ENCODE assay signal across 1 cellular context in the genomic region with DNA sequence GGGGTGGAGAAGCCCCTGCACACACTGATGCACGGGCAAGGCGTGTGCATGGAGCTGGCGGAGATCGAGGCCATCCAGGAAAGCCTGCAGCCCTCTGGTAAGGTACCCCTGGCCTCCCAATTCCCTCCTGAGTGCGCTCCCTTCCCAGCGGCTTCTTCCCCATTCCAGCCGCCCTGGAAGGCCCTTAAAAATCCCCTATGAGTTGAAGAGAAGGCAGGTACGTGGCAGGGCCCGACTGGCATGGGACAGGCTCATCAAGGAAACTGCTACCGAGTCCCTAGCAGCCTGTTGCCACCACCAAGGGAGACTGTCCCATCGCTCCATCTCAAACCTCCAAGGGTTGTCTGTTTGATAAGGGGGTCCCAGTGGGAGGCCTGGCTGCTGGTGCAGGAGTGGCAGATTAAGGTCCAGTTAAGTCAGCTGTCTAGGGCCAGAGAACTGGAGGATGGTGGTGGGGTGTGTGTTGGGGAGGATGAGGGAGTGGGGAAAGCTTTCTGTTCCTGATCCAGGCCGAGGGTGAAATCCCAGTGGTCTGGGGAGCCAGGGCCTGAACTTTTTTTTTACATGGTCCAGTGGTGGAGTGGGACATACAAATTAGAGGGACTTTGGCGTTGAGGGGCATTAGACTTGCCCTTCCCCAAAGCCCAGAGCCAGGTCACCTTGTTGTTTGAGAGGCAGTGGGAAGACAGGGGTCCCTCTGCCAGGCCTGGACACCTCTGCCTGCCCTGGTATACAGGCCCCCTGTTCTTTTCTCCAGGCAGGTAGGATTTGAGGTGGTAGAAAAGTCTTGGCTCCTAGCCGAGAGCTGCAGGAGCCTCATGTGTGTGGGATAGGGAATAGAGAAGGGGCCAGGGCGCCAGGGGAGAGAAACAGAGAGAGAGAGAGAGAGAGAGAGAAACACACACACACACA.
TF ChIP-seq lines count a peak whose summit lies in the region.

No MANE protein-coding gene starts in this region.

TF ChIP-seq in HepG2, 621 proteins besides CTCF, POLR2A, EP300 and RAD21 (continued from another document and continues in another):
- TF ChIP-seq, protein P1, sequence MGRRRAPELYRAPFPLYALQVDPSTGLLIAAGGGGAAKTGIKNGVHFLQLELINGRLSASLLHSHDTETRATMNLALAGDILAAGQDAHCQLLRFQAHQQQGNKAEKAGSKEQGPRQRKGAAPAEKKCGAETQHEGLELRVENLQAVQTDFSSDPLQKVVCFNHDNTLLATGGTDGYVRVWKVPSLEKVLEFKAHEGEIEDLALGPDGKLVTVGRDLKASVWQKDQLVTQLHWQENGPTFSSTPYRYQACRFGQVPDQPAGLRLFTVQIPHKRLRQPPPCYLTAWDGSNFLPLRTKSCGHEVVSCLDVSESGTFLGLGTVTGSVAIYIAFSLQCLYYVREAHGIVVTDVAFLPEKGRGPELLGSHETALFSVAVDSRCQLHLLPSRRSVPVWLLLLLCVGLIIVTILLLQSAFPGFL (CRISPR knock-in tag; IDR thresholded peaks at IDR 0.05), result no peak; the same call in 1 of the 2 replicates
- TF ChIP-seq, protein P2, sequence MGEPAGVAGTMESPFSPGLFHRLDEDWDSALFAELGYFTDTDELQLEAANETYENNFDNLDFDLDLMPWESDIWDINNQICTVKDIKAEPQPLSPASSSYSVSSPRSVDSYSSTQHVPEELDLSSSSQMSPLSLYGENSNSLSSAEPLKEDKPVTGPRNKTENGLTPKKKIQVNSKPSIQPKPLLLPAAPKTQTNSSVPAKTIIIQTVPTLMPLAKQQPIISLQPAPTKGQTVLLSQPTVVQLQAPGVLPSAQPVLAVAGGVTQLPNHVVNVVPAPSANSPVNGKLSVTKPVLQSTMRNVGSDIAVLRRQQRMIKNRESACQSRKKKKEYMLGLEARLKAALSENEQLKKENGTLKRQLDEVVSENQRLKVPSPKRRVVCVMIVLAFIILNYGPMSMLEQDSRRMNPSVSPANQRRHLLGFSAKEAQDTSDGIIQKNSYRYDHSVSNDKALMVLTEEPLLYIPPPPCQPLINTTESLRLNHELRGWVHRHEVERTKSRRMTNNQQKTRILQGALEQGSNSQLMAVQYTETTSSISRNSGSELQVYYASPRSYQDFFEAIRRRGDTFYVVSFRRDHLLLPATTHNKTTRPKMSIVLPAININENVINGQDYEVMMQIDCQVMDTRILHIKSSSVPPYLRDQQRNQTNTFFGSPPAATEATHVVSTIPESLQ (CRISPR knock-in tag; conservative IDR thresholded peaks at IDR 0.05), result no peak
- TF ChIP-seq ZNF570 (CRISPR knock-in tag; IDR thresholded peaks at IDR 0.05; ENCODE audit: borderline replicate concordance) (no peak), SMAD3 (CRISPR knock-in tag; IDR thresholded peaks at IDR 0.05) (no peak), SP1 (IDR thresholded peaks at IDR 0.05) (no peak), SP1 (CRISPR knock-in tag; IDR thresholded peaks at IDR 0.05) (no peak), SRSF9 (IDR thresholded peaks at IDR 0.05; ENCODE audit: borderline replicate concordance, insufficient read depth, low read depth, low read length, poor library complexity, severe bottlenecking) (no peak), KMT2A (CRISPR knock-in tag; IDR thresholded peaks at IDR 0.05) (no peak), IRF2 (CRISPR knock-in tag; IDR thresholded peaks at IDR 0.05) (no peak), ZNF274 (CRISPR knock-in tag; IDR thresholded peaks at IDR 0.05) (no peak), ZNF20 (CRISPR knock-in tag; IDR thresholded peaks at IDR 0.05) (no peak), GZF1 (CRISPR knock-in tag; IDR thresholded peaks at IDR 0.05) (no peak), TBL1XR1 (IDR thresholded peaks at IDR 0.05; ENCODE audit: borderline replicate concordance, low read length, partially characterized antibody) (no peak), NFIC (IDR thresholded peaks at IDR 0.05; ENCODE audit: low read length) (no peak), CEBPB (IDR thresholded peaks at IDR 0.05; ENCODE audit: borderline replicate concordance, low read depth, low read length) (no peak), ZNF432 (CRISPR knock-in tag; IDR thresholded peaks at IDR 0.05; ENCODE audit: borderline replicate concordance) (no peak), FOSL2 (CRISPR knock-in tag; IDR thresholded peaks at IDR 0.05) (peak; percentile 1; the same call in 1 of the 2 replicates), ARNTL (CRISPR knock-in tag; IDR thresholded peaks at IDR 0.05) (no peak), ZNF850 (CRISPR knock-in tag; conservative IDR thresholded peaks at IDR 0.05) (no peak), RORA (CRISPR knock-in tag; IDR thresholded peaks at IDR 0.05) (no peak), ZNF83 (CRISPR knock-in tag; IDR thresholded peaks at IDR 0.05; ENCODE audit: borderline replicate concordance) (peak; percentile 65; the same call in 1 of the 2 replicates), PCBP1 (IDR thresholded peaks at IDR 0.05; ENCODE audit: borderline replicate concordance, low read depth, low read length) (no peak), KLF9 (CRISPR knock-in tag; IDR thresholded peaks at IDR 0.05; ENCODE audit: low read depth) (no peak)
- TF ChIP-seq, protein P3, sequence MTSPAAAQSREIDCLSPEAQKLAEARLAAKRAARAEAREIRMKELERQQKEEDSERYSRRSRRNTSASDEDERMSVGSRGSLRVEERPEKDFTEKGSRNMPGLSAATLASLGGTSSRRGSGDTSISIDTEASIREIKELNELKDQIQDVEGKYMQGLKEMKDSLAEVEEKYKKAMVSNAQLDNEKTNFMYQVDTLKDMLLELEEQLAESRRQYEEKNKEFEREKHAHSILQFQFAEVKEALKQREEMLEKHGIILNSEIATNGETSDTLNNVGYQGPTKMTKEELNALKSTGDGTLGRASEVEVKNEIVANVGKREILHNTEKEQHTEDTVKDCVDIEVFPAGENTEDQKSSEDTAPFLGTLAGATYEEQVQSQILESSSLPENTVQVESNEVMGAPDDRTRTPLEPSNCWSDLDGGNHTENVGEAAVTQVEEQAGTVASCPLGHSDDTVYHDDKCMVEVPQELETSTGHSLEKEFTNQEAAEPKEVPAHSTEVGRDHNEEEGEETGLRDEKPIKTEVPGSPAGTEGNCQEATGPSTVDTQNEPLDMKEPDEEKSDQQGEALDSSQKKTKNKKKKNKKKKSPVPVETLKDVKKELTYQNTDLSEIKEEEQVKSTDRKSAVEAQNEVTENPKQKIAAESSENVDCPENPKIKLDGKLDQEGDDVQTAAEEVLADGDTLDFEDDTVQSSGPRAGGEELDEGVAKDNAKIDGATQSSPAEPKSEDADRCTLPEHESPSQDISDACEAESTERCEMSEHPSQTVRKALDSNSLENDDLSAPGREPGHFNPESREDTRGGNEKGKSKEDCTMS (CRISPR knock-in tag; conservative IDR thresholded peaks at IDR 0.05), result no peak
- TF ChIP-seq, protein P4, sequence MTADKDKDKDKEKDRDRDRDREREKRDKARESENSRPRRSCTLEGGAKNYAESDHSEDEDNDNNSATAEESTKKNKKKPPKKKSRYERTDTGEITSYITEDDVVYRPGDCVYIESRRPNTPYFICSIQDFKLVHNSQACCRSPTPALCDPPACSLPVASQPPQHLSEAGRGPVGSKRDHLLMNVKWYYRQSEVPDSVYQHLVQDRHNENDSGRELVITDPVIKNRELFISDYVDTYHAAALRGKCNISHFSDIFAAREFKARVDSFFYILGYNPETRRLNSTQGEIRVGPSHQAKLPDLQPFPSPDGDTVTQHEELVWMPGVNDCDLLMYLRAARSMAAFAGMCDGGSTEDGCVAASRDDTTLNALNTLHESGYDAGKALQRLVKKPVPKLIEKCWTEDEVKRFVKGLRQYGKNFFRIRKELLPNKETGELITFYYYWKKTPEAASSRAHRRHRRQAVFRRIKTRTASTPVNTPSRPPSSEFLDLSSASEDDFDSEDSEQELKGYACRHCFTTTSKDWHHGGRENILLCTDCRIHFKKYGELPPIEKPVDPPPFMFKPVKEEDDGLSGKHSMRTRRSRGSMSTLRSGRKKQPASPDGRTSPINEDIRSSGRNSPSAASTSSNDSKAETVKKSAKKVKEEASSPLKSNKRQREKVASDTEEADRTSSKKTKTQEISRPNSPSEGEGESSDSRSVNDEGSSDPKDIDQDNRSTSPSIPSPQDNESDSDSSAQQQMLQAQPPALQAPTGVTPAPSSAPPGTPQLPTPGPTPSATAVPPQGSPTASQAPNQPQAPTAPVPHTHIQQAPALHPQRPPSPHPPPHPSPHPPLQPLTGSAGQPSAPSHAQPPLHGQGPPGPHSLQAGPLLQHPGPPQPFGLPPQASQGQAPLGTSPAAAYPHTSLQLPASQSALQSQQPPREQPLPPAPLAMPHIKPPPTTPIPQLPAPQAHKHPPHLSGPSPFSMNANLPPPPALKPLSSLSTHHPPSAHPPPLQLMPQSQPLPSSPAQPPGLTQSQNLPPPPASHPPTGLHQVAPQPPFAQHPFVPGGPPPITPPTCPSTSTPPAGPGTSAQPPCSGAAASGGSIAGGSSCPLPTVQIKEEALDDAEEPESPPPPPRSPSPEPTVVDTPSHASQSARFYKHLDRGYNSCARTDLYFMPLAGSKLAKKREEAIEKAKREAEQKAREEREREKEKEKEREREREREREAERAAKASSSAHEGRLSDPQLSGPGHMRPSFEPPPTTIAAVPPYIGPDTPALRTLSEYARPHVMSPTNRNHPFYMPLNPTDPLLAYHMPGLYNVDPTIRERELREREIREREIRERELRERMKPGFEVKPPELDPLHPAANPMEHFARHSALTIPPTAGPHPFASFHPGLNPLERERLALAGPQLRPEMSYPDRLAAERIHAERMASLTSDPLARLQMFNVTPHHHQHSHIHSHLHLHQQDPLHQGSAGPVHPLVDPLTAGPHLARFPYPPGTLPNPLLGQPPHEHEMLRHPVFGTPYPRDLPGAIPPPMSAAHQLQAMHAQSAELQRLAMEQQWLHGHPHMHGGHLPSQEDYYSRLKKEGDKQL (CRISPR knock-in tag; IDR thresholded peaks at IDR 0.05; ENCODE audit: low read depth), result no peak
- TF ChIP-seq, protein P5, sequence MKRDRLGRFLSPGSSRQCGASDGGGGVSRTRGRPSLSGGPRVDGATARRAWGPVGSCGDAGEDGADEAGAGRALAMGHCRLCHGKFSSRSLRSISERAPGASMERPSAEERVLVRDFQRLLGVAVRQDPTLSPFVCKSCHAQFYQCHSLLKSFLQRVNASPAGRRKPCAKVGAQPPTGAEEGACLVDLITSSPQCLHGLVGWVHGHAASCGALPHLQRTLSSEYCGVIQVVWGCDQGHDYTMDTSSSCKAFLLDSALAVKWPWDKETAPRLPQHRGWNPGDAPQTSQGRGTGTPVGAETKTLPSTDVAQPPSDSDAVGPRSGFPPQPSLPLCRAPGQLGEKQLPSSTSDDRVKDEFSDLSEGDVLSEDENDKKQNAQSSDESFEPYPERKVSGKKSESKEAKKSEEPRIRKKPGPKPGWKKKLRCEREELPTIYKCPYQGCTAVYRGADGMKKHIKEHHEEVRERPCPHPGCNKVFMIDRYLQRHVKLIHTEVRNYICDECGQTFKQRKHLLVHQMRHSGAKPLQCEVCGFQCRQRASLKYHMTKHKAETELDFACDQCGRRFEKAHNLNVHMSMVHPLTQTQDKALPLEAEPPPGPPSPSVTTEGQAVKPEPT (CRISPR knock-in tag; IDR thresholded peaks at IDR 0.05; ENCODE audit: low read depth), result 0 out of 2 replicates have a peak, but pooled peaks have one; percentile 4
- TF ChIP-seq, protein P6, sequence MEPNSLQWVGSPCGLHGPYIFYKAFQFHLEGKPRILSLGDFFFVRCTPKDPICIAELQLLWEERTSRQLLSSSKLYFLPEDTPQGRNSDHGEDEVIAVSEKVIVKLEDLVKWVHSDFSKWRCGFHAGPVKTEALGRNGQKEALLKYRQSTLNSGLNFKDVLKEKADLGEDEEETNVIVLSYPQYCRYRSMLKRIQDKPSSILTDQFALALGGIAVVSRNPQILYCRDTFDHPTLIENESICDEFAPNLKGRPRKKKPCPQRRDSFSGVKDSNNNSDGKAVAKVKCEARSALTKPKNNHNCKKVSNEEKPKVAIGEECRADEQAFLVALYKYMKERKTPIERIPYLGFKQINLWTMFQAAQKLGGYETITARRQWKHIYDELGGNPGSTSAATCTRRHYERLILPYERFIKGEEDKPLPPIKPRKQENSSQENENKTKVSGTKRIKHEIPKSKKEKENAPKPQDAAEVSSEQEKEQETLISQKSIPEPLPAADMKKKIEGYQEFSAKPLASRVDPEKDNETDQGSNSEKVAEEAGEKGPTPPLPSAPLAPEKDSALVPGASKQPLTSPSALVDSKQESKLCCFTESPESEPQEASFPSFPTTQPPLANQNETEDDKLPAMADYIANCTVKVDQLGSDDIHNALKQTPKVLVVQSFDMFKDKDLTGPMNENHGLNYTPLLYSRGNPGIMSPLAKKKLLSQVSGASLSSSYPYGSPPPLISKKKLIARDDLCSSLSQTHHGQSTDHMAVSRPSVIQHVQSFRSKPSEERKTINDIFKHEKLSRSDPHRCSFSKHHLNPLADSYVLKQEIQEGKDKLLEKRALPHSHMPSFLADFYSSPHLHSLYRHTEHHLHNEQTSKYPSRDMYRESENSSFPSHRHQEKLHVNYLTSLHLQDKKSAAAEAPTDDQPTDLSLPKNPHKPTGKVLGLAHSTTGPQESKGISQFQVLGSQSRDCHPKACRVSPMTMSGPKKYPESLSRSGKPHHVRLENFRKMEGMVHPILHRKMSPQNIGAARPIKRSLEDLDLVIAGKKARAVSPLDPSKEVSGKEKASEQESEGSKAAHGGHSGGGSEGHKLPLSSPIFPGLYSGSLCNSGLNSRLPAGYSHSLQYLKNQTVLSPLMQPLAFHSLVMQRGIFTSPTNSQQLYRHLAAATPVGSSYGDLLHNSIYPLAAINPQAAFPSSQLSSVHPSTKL (CRISPR knock-in tag; IDR thresholded peaks at IDR 0.05), result 0 out of 2 replicates have a peak, but pooled peaks have one; percentile 5
- TF ChIP-seq, protein P7, sequence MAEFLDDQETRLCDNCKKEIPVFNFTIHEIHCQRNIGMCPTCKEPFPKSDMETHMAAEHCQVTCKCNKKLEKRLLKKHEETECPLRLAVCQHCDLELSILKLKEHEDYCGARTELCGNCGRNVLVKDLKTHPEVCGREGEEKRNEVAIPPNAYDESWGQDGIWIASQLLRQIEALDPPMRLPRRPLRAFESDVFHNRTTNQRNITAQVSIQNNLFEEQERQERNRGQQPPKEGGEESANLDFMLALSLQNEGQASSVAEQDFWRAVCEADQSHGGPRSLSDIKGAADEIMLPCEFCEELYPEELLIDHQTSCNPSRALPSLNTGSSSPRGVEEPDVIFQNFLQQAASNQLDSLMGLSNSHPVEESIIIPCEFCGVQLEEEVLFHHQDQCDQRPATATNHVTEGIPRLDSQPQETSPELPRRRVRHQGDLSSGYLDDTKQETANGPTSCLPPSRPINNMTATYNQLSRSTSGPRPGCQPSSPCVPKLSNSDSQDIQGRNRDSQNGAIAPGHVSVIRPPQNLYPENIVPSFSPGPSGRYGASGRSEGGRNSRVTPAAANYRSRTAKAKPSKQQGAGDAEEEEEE (CRISPR knock-in tag; IDR thresholded peaks at IDR 0.05; ENCODE audit: borderline replicate concordance), result no peak
- TF ChIP-seq, protein P8, sequence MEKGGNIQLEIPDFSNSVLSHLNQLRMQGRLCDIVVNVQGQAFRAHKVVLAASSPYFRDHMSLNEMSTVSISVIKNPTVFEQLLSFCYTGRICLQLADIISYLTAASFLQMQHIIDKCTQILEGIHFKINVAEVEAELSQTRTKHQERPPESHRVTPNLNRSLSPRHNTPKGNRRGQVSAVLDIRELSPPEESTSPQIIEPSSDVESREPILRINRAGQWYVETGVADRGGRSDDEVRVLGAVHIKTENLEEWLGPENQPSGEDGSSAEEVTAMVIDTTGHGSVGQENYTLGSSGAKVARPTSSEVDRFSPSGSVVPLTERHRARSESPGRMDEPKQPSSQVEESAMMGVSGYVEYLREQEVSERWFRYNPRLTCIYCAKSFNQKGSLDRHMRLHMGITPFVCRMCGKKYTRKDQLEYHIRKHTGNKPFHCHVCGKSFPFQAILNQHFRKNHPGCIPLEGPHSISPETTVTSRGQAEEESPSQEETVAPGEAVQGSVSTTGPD (CRISPR knock-in tag; IDR thresholded peaks at IDR 0.05), result no peak
- TF ChIP-seq, protein P9, sequence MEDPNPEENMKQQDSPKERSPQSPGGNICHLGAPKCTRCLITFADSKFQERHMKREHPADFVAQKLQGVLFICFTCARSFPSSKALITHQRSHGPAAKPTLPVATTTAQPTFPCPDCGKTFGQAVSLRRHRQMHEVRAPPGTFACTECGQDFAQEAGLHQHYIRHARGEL (CRISPR knock-in tag; IDR thresholded peaks at IDR 0.05), result peak; percentile 63; the same call in 1 of the 2 replicates
